In the genomic region with DNA sequence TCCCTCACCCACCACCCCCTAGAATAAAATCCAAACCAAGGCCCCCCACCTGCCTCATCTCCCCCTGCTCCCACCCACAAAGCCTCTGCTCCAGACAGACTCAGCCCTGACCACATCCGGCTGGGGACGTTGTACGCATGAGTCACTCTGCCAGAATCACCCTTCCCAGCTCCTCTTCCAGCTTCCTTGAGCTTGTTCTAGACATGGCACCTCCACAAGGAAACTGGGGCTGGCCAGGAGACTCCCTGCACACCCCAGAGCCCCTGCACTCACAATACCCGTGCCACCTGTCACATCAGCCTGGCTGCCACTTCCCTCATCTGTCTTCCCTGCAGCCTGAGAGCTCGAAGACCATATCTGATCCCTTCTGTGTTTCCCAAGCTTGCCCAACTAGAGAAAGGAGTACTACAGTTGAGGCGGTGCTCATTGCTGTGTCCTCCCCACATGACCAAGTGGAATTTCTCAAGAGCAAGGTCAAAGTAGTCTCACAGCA, we compare ENCODE assay signal across 8 cellular contexts. TPM values are rescaled to one million over a fixed set of nuclear protein-coding genes. Genes with fewer than 3 reads are reported as not detected.
DNase-seq lines count a peak whose midpoint lies in the region; ATAC-seq, FAIRE-seq and TF ChIP-seq lines count a peak whose summit lies in the region.

No MANE protein-coding gene starts in this region.

- peak overlapping the region; percentile 16 for H3K27ac ChIP-seq in CD4-positive, alpha-beta memory T cell (ENCODE audit: low read depth, low read length)
- peak overlapping the region; percentile 82 for H3K27ac ChIP-seq in astrocyte (ENCODE audit: low read depth, low read length)

- CTCF ChIA-PET in CD4-positive, alpha-beta memory T cell (lab: Charles Lee; ENCODE audit: partially characterized antibody), result interaction anchor here (0.9 kb wide), 1 partner anchor 75 kb away, joined by 3 read pairs; a partner anchor contains a TSS

- no peak for FAIRE-seq in astrocyte (lab: Jason Lieb, UNC)

- no peak overlapping the region for H3K9ac ChIP-seq in astrocyte (ENCODE audit: low read length)

- peak in 2 of 3 donors; percentile 48 to 53 for ATAC-seq in natural killer cell

- H2AFZ ChIP-seq in astrocyte (ENCODE audit: low read depth, low read length), result no peak overlapping the region

- H3K27me3 ChIP-seq in CD4-positive, alpha-beta memory T cell (ENCODE audit: insufficient read depth, low read length), result no peaks in the 10 kb centered on the region
- H3K27me3 ChIP-seq in MG63 (no peaks in the 10 kb centered on the region), astrocyte (ENCODE audit: insufficient read depth, low read length) (no peaks in the 10 kb centered on the region)

- H3K36me3 ChIP-seq in CD4-positive, alpha-beta memory T cell (ENCODE audit: insufficient read depth, low read length), result peaks cover 78% of the 10 kb centered on the region
- H3K36me3 ChIP-seq in MG63 (peaks cover 67% of the 10 kb centered on the region), astrocyte (ENCODE audit: insufficient read depth, low read length) (peaks cover 8% of the 10 kb centered on the region)

- peaks cover 20% of the 10 kb centered on the region for H3K79me2 ChIP-seq in astrocyte (ENCODE audit: insufficient read depth, low read length)

- peak in 1 of 5 donors; percentile 65 for DNase-seq in CD4-positive, alpha-beta memory T cell
- DNase-seq in MG63 (peak; percentile 82), astrocyte (ENCODE audit: low read depth) (peak; percentile 84), natural killer cell (no peak), NCI-H187 treated with DMSO at 0.1 percent for 48 hours (lab: John Stamatoyannopoulos, UW) (no peak), NCI-H128 (lab: John Stamatoyannopoulos, UW; ENCODE audit: unreplicated experiment) (no peak), mesothelial cell of epicardium (ENCODE audit: low spot score in 2 of 2, unreplicated experiment in 2 of 2) (no peak), NCI-H2107 (lab: John Stamatoyannopoulos, UW) (no peak)

- peaks cover 0 to under 1% (median 0%) of the 10 kb centered on the region in 8 donors for H3K9me3 Mint-ChIP-seq in CD4-positive, alpha-beta memory T cell
- no peaks in the 10 kb centered on the region for H3K9me3 Mint-ChIP-seq in astrocyte (ENCODE audit: unreplicated experiment)
- H3K9me3 Mint-ChIP-seq in natural killer cell, result no peaks in the 10 kb centered on the region
- H3K9me3 Mint-ChIP-seq in mesothelial cell of epicardium, result no peaks in the 10 kb centered on the region

- peak overlapping the region; percentile 80 to 89 (median 87) for H3K27ac Mint-ChIP-seq in CD4-positive, alpha-beta memory T cell
- peak overlapping the region; percentile 87 for H3K27ac Mint-ChIP-seq in astrocyte (ENCODE audit: unreplicated experiment)
- H3K27ac Mint-ChIP-seq in natural killer cell, result peak overlapping the region; percentile 68 to 85
- H3K27ac Mint-ChIP-seq in mesothelial cell of epicardium, result no peak overlapping the region

- peaks cover 44 to 78% (median 61%) of the 10 kb centered on the region in 4 donors for H3K4me1 Mint-ChIP-seq in CD4-positive, alpha-beta memory T cell
- H3K4me1 Mint-ChIP-seq in astrocyte (ENCODE audit: low read depth, unreplicated experiment) (peaks cover 25% of the 10 kb centered on the region), natural killer cell (peaks cover 38 to 70% of the 10 kb centered on the region in 2 donors), mesothelial cell of epicardium (no peaks in the 10 kb centered on the region)

- no peaks in the 10 kb centered on the region for H3K9me3 ChIP-seq in CD4-positive, alpha-beta memory T cell (ENCODE audit: control insufficient read depth in 1 of 2, low read length in 2 of 2)
- no peaks in the 10 kb centered on the region for H3K9me3 ChIP-seq in MG63
- no peaks in the 10 kb centered on the region for H3K9me3 ChIP-seq in astrocyte (ENCODE audit: insufficient read depth, low read depth, low read length)

- peak overlapping the region in 4 of 8 donors; percentile 42 to 73 (median 62) for H3K4me3 Mint-ChIP-seq in CD4-positive, alpha-beta memory T cell
- peak overlapping the region; percentile 71 for H3K4me3 Mint-ChIP-seq in astrocyte (ENCODE audit: unreplicated experiment)
- peak overlapping the region; percentile 17 for H3K4me3 Mint-ChIP-seq in natural killer cell
- H3K4me3 Mint-ChIP-seq in mesothelial cell of epicardium, result no peak overlapping the region

- POLR2A ChIA-PET in CD4-positive, alpha-beta memory T cell (lab: Charles Lee; ENCODE audit: partially characterized antibody), result interaction anchor here (0.8 to 2.3 kb wide), 5 partner anchors 9 to 35 kb away, joined by 3 to 9 read pairs (median 8); a partner anchor contains a TSS

- peak overlapping the region; percentile 71 for H3K4me2 ChIP-seq in astrocyte (ENCODE audit: low read length)

- peaks cover 59 to 71% of the 10 kb centered on the region in 2 donors for H3K36me3 Mint-ChIP-seq in CD4-positive, alpha-beta memory T cell
- peaks cover 38% of the 10 kb centered on the region for H3K36me3 Mint-ChIP-seq in astrocyte (ENCODE audit: low read depth, unreplicated experiment)
- peaks cover 6% of the 10 kb centered on the region for H3K36me3 Mint-ChIP-seq in natural killer cell
- H3K36me3 Mint-ChIP-seq in mesothelial cell of epicardium, result peaks cover 30% of the 10 kb centered on the region

- TF ChIP-seq CTCF in astrocyte (IDR thresholded peaks at IDR 0.05; ENCODE audit: insufficient read depth, low read depth, low read length) (no peak), natural killer cell (IDR thresholded peaks at IDR 0.05) (no peak), mesothelial cell of epicardium (IDR thresholded peaks at IDR 0.05; ENCODE audit: unreplicated experiment) (no peak)

- H3K27me3 Mint-ChIP-seq in CD4-positive, alpha-beta memory T cell, result no peaks in the 10 kb centered on the region
- H3K27me3 Mint-ChIP-seq in astrocyte (ENCODE audit: low read depth, unreplicated experiment) (no peaks in the 10 kb centered on the region), natural killer cell (ENCODE audit: low read depth in 2 of 2) (no peaks in the 10 kb centered on the region), mesothelial cell of epicardium (ENCODE audit: low read depth) (no peaks in the 10 kb centered on the region)

- H4K20me1 ChIP-seq in astrocyte (ENCODE audit: insufficient read depth, low read length), result peaks cover 9% of the 10 kb centered on the region

- intact Hi-C loops in CD4-positive, alpha-beta memory T cell (cut with micrococcal nuclease), result no loop called here
- intact Hi-C loops in natural killer cell (cut with micrococcal nuclease), result no loop called here

- H3K4me3 ChIP-seq in CD4-positive, alpha-beta memory T cell (ENCODE audit: low read length in 2 of 2), result no peak overlapping the region
- no peak overlapping the region for H3K4me3 ChIP-seq in MG63
- H3K4me3 ChIP-seq in astrocyte (ENCODE audit: insufficient read depth, low read depth, low read length), result no peak overlapping the region

- peaks cover 83% of the 10 kb centered on the region for H3K4me1 ChIP-seq in CD4-positive, alpha-beta memory T cell (ENCODE audit: insufficient read depth, low read length)
- H3K4me1 ChIP-seq in astrocyte (ENCODE audit: insufficient read depth, low read length), result peaks cover 36% of the 10 kb centered on the region

RNA-seq across cellular contexts. Expression of a gene that starts 9.7 kb away (rescaled TPM):
- total RNA-seq in CD4-positive, alpha-beta memory T cell, result 10 to 100 TPM; 68.4 to 71.5 TPM
- 100 to 1,000 TPM; 141 to 162 TPM for polyA plus RNA-seq in CD4-positive, alpha-beta memory T cell
- 26.3 and 42.9 TPM in 2 replicates for total RNA-seq in MG63 (2014; rRNA removed; shearing (Covaris generic); ENCODE audit: low replicate concordance)
- 24.4 and 26.1 TPM in 2 replicates for total RNA-seq in astrocyte
- 100 to 1,000 TPM in 1 of 3 donors, 10 to 100 TPM in 2; 83.2 to 110 (median 83.7) TPM for total RNA-seq in natural killer cell
- total RNA-seq in mesothelial cell of epicardium, result 21.3 to 24.0 TPM (median 23.7 TPM) in 3 replicates

RNA-seq across cellular contexts. Expression of a gene that starts 12.3 kb away (rescaled TPM):
- total RNA-seq in CD4-positive, alpha-beta memory T cell, result 10 to 100 TPM; 26.7 to 28.8 TPM
- 10 to 100 TPM in 1 of 2 donors, 1 to 10 TPM in 1; 2.3 to 10.2 TPM for polyA plus RNA-seq in CD4-positive, alpha-beta memory T cell
- total RNA-seq in MG63 (2014; rRNA removed; shearing (Covaris generic); ENCODE audit: low replicate concordance), result 8.5 and 12.8 TPM in 2 replicates
- 20.2 and 21.6 TPM in 2 replicates for total RNA-seq in astrocyte
- 10 to 100 TPM in 2 of 3 donors, 1 to 10 TPM in 1; 8.8 to 10.6 (median 10.2) TPM for total RNA-seq in natural killer cell
- total RNA-seq in mesothelial cell of epicardium, result 12.3 to 13.4 TPM (median 13.3 TPM) in 3 replicates

RNA-seq across cellular contexts. Expression of a gene that starts 34.6 kb away (rescaled TPM):
- total RNA-seq in CD4-positive, alpha-beta memory T cell, result 10 to 100 TPM; 36.4 to 38.9 TPM
- 10 to 100 TPM; 10.0 to 23.6 TPM for polyA plus RNA-seq in CD4-positive, alpha-beta memory T cell
- 24.1 and 27.3 TPM in 2 replicates for total RNA-seq in MG63 (2014; rRNA removed; shearing (Covaris generic); ENCODE audit: low replicate concordance)
- total RNA-seq in astrocyte (49.5 and 50.3 TPM in 2 replicates), natural killer cell (10 to 100 TPM; 42.5 to 52.1 (median 44.1) TPM), mesothelial cell of epicardium (42.9 to 45.5 TPM (median 44.6 TPM) in 3 replicates)

RNA-seq across cellular contexts. Expression of a gene that starts 47.1 kb away (rescaled TPM):
- 10 to 100 TPM; 38.5 to 39.9 TPM for total RNA-seq in CD4-positive, alpha-beta memory T cell
- polyA plus RNA-seq in CD4-positive, alpha-beta memory T cell, result 1 to 10 TPM; 2.7 to 3.7 TPM
- total RNA-seq in MG63 (2014; rRNA removed; shearing (Covaris generic); ENCODE audit: low replicate concordance), result 78.3 and 168 TPM in 2 replicates
- total RNA-seq in astrocyte, result 108 TPM in 2 replicates
- 100 to 1,000 TPM in 1 of 3 donors, 10 to 100 TPM in 2; 58.3 to 115 (median 75.6) TPM for total RNA-seq in natural killer cell
- total RNA-seq in mesothelial cell of epicardium, result 90.4 to 106 TPM (median 92.1 TPM) in 3 replicates

Comparison
In these comparisons a context has a peak if more than half of its experiments do, and no peak if none do; other contexts are left out.
1. DNase-seq: peak in MG63 (single experiment) and astrocyte (single experiment); none in natural killer cell (single experiment), NCI-H187 treated with DMSO at 0.1 percent for 48 hours (single experiment), NCI-H128 (single experiment), mesothelial cell of epicardium (0 of 2) and NCI-H2107 (single experiment).